Comparison of ENCODE assay signal across 11 cellular contexts in genomic region chr3:128432898-128433629, GRCh38. TPM values are rescaled to one million over a fixed set of nuclear protein-coding genes. Genes with fewer than 3 reads are reported as not detected.
DNase-seq lines count a peak whose midpoint lies in the region; ATAC-seq and TF ChIP-seq lines count a peak whose summit lies in the region.
"Had no signal": no experiment of that assay in that cellular context is flagged by ENCODE, and none has a peak within 500 bp of the region (broad histone marks: within the 10 kb centered on the region; RNA-seq: fewer than 3 reads in every experiment).

No MANE protein-coding gene starts in this region.

- H3K4me2 ChIP-seq in smooth muscle cell = peak overlapping the region; percentile 90

- DNase-seq in NCI-H1436 (lab: John Stamatoyannopoulos, UW) = peak; percentile 19
- no peak for DNase-seq in NCI-H1436 treated with DMSO at 0.1 percent for 48 hours (lab: John Stamatoyannopoulos, UW)
- peak; percentile 50 for DNase-seq in NCI-H69 (lab: John Stamatoyannopoulos, UW)
- DNase-seq in right cardiac atrium = no peak
- no peak for DNase-seq in smooth muscle cell (lab: John Stamatoyannopoulos, UW; ENCODE audit: unreplicated experiment)
- DNase-seq: activated T-cell treated with anti-CD3 and anti-CD28 coated beads, Interleukin-2, amount 50 U/mL, for 4 hours; uterus had no signal

- H4K20me1 ChIP-seq in smooth muscle cell (ENCODE audit: low read depth) = no peaks in the 10 kb centered on the region

- H3F3A ChIP-seq in smooth muscle cell (ENCODE audit: low read depth) = peaks cover 4% of the 10 kb centered on the region

- H3K79me2 ChIP-seq in smooth muscle cell (ENCODE audit: low read depth) = no peaks in the 10 kb centered on the region

- H3K27me3 ChIP-seq in right cardiac atrium (ENCODE audit: control insufficient read depth, insufficient read depth) = no peaks in the 10 kb centered on the region
- peaks cover 38% of the 10 kb centered on the region for H3K27me3 ChIP-seq in smooth muscle cell (ENCODE audit: low read depth)
- H3K27me3 ChIP-seq: uterus had no signal

- H3K27ac ChIP-seq in right cardiac atrium (ENCODE audit: low read length) = no peak overlapping the region
- H3K27ac ChIP-seq in smooth muscle cell (ENCODE audit: low read depth) = no peak overlapping the region
- H3K27ac ChIP-seq: uterus had no signal

- H3K9ac ChIP-seq in smooth muscle cell (ENCODE audit: low read depth) = no peak overlapping the region

- H3K4me3 ChIP-seq in right cardiac atrium (ENCODE audit: low read length) (peak overlapping the region; percentile 48), smooth muscle cell (peak overlapping the region; percentile 47)

- no peaks in the 10 kb centered on the region for H3K4me1 ChIP-seq in right cardiac atrium (ENCODE audit: control insufficient read depth, insufficient read depth, low read length)
- H3K4me1 ChIP-seq in smooth muscle cell (ENCODE audit: low read depth) = peaks cover 4% of the 10 kb centered on the region

- H2AFZ ChIP-seq in smooth muscle cell (ENCODE audit: low read depth) = no peak overlapping the region

- no peaks in the 10 kb centered on the region for H3K9me3 ChIP-seq in right cardiac atrium (ENCODE audit: control insufficient read depth, low read length)
- no peaks in the 10 kb centered on the region for H3K9me3 ChIP-seq in smooth muscle cell (replicated peaks; ENCODE audit: low read depth)
- H3K9me3 ChIP-seq: uterus had no signal

- intact Hi-C loops in right cardiac atrium (cut with DNase I) = no loop called here

- WGBS in right cardiac atrium = 6% methylated on average over 58 of the region's 58 CpGs
- WGBS in smooth muscle cell (ENCODE audit: low lambda C conversion rate) = 18% methylated on average over 10 of the region's 58 CpGs

- H3K36me3 ChIP-seq in smooth muscle cell (ENCODE audit: low read depth) = no peaks in the 10 kb centered on the region
- H3K36me3 ChIP-seq: uterus had no signal

- no peak for TF ChIP-seq CTCF in smooth muscle cell (IDR thresholded peaks at IDR 0.05; ENCODE audit: borderline replicate concordance, insufficient read depth, poor library complexity, severe bottlenecking)

- ATAC-seq in right cardiac atrium (peak in 1 of 2 donors; percentile 47), GM21390 (IDR thresholded peaks at IDR 0.05; ENCODE audit: unreplicated experiment) (no peak), esophagus mucosa (no peak), HG03432 (IDR thresholded peaks at IDR 0.05; ENCODE audit: unreplicated experiment) (no peak)

RNA-seq across cellular contexts. Expression of gene DNAJB8, which starts 33.6 kb away (rescaled TPM):
- total RNA-seq in right cardiac atrium = not detected
- not detected for polyA plus RNA-seq in right cardiac atrium
- total RNA-seq in smooth muscle cell = not detected in 2 replicates
- polyA plus RNA-seq in smooth muscle cell = not detected in 2 replicates
- not detected for total RNA-seq in esophagus mucosa
- total RNA-seq: activated T-cell treated with anti-CD3 and anti-CD28 coated beads, Interleukin-2, amount 50 U/mL, for 4 hours; skeletal muscle tissue; uterus had no signal

RNA-seq across cellular contexts. Expression of gene GATA2, which starts 59.9 kb away (rescaled TPM):
- total RNA-seq in right cardiac atrium (10 to 100 TPM in 3 of 4 donors, 1 to 10 TPM in 1; 9.7 to 18.1 (median 15.4) TPM), smooth muscle cell (3.2 and 5.8 TPM in 2 replicates), esophagus mucosa (1.1 TPM)
- polyA plus RNA-seq in right cardiac atrium (14.3 TPM), smooth muscle cell (6.8 and 10.4 TPM in 2 replicates)

Comparison
In these comparisons a context has a peak if more than half of its experiments do, and no peak if none do; other contexts are left out.
1. DNase-seq: peak in NCI-H1436 (single experiment) and NCI-H69 (single experiment); none in NCI-H1436 treated with DMSO at 0.1 percent for 48 hours (single experiment), right cardiac atrium (0 of 3) and smooth muscle cell (single experiment).